In genomic region chr15:67256051-67256450, GRCh38 we compare ENCODE assay signal across 1 cellular context.
TF ChIP-seq lines count a peak whose summit lies in the region.

No MANE protein-coding gene starts in this region.

TF ChIP-seq in SK-N-SH treated with all-trans-retinoic acid at 6 μM for 48 hours, 23 proteins besides CTCF, POLR2A, EP300 and RAD21 (continued from another document):
- TF ChIP-seq POU6F1 (CRISPR knock-in tag; IDR thresholded peaks at IDR 0.05; ENCODE audit: borderline replicate concordance, low read depth) (no peak), CSDC2 (CRISPR knock-in tag; IDR thresholded peaks at IDR 0.05) (no peak), GLIS3 (CRISPR knock-in tag; IDR thresholded peaks at IDR 0.05) (no peak), ZC3H10 (CRISPR knock-in tag; IDR thresholded peaks at IDR 0.05) (no peak), OSR1 (CRISPR knock-in tag; IDR thresholded peaks at IDR 0.05) (no peak), ZFP30 (CRISPR knock-in tag; IDR thresholded peaks at IDR 0.05) (no peak), ZNF565 (CRISPR knock-in tag; conservative IDR thresholded peaks at IDR 0.05; ENCODE audit: low read depth) (no peak), RARB (CRISPR knock-in tag; IDR thresholded peaks at IDR 0.05) (no peak)
